Comparison of ENCODE assay signal across 21 cellular contexts in the genomic region with DNA sequence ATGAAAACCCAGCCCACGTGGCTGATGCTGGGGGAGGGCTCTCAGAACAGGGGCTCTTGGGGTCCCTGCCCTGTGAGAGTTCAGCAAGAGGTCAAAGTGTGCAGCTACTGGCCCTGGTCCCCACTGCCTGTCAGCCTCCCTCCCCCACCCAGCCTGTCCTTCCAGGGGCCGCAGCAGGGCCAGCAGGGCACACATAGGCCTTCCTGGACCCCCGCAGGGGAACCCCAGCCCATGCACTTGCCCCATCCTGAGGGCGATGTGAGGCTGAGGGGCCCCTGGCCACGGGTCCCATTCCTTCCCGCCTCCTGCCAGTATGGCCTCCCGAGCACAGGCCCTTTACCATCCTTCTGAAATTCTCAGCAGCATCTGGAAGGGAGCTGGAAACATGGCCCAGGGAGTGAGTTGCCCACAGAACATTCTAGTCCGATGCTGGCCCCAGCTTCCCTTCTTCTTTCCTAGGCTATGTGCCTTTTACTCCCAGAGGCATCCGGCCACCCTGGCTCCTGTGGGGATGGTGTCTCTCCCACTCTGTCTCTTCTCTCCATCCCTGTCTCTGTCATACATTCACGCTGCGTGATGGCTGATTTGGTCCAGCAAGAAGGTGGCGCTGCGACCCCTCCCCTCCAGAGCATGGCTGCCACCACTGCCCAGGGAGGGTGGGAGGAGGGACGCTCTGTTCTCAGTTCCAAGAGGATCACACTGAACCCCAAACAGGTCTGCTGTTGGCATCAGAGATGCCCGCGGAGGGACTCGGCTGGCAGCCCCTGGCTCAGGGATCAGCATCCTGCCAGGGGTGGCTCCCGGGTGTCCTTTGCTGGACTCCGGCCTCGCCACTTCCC.
"Had no signal": no experiment of that assay in that cellular context is flagged by ENCODE, and none has a peak within 500 bp of the region (broad histone marks: within the 10 kb centered on the region; RNA-seq: fewer than 3 reads in every experiment).

No MANE protein-coding gene starts in this region.

- H3K27me3 Mint-ChIP-seq: activated naive CD4-positive, alpha-beta T cell treated with anti-CD3 and anti-CD28 coated beads, Interleukin-2, amount 50 U/mL, for 24 hours; activated T-cell treated with anti-CD3 and anti-CD28 coated beads, Interleukin-2, amount 50 U/mL, for 24 hours; stimulated activated naive CD8-positive, alpha-beta T cell treated with anti-CD3 and anti-CD28 coated beads, Interleukin-15, amount 100 ng/mL, for 72 hours had no signal

- H3K4me3 Mint-ChIP-seq: activated naive CD4-positive, alpha-beta T cell treated with anti-CD3 and anti-CD28 coated beads, Interleukin-2, amount 50 U/mL, for 24 hours; activated T-cell treated with anti-CD3 and anti-CD28 coated beads, Interleukin-2, amount 50 U/mL, for 24 hours; effector memory CD8-positive, alpha-beta T cell; memory B cell; stimulated activated naive CD8-positive, alpha-beta T cell treated with anti-CD3 and anti-CD28 coated beads, Interleukin-15, amount 100 ng/mL, for 72 hours; T-helper 2 cell treated with Interferon-gamma antibody and Interleukin-4, amounts not matched to agents 5 μg/mL and 100 μg/mL, for 36 hours had no signal

- H3K27ac Mint-ChIP-seq: activated naive CD4-positive, alpha-beta T cell treated with anti-CD3 and anti-CD28 coated beads, Interleukin-2, amount 50 U/mL, for 24 hours; activated T-cell treated with anti-CD3 and anti-CD28 coated beads, Interleukin-2, amount 50 U/mL, for 24 hours; memory B cell; progenitor cell of endocrine pancreas; T-helper 2 cell treated with Interferon-gamma antibody and Interleukin-4, amounts not matched to agents 5 μg/mL and 100 μg/mL, for 36 hours had no signal

- H3K27ac ChIP-seq: adrenal gland, ascending aorta, brain microvascular endothelial cell, esophagus muscularis mucosa, transverse colon, uterus had no signal

- H3K36me3 ChIP-seq: adrenal gland, ascending aorta, brain microvascular endothelial cell, esophagus muscularis mucosa, transverse colon, uterus had no signal

- H3K36me3 Mint-ChIP-seq: activated naive CD4-positive, alpha-beta T cell treated with anti-CD3 and anti-CD28 coated beads, Interleukin-2, amount 50 U/mL, for 24 hours; memory B cell had no signal

- H3K9me3 Mint-ChIP-seq: activated naive CD4-positive, alpha-beta T cell treated with anti-CD3 and anti-CD28 coated beads, Interleukin-2, amount 50 U/mL, for 24 hours; activated T-cell treated with anti-CD3 and anti-CD28 coated beads, Interleukin-2, amount 50 U/mL, for 24 hours; effector memory CD8-positive, alpha-beta T cell; memory B cell; stimulated activated naive CD8-positive, alpha-beta T cell treated with anti-CD3 and anti-CD28 coated beads, Interleukin-15, amount 100 ng/mL, for 72 hours; T-helper 2 cell treated with Interferon-gamma antibody and Interleukin-4, amounts not matched to agents 5 μg/mL and 100 μg/mL, for 36 hours had no signal

- DNase-seq: activated CD4-positive, alpha-beta T cell treated with anti-CD3 and anti-CD28 coated beads, Interleukin-2, amount 50 U/mL, for 1 hour; activated T-cell treated with anti-CD3 and anti-CD28 coated beads, Interleukin-2, amount 50 U/mL, for 24 hours; adrenal gland; brain microvascular endothelial cell; central memory CD4-positive, alpha-beta T cell; effector memory CD8-positive, alpha-beta T cell; glutamatergic neuron; hippocampal formation; kidney glomerular epithelial cell; occipital lobe; retina; stimulated activated CD4-positive, alpha-beta T cell treated with anti-CD3 and anti-CD28 coated beads, Interleukin-1b, Interleukin-23, amount 100 ng/mL, for 48 hours; stimulated activated naive CD8-positive, alpha-beta T cell treated with anti-CD3 and anti-CD28 coated beads, Interleukin-15, amount 100 ng/mL, for 72 hours; transverse colon had no signal

- H3K4me3 ChIP-seq: adrenal gland, ascending aorta, esophagus muscularis mucosa, transverse colon, uterus had no signal

- H3K9me3 ChIP-seq: adrenal gland, ascending aorta, transverse colon, uterus had no signal

- H3K27me3 ChIP-seq: adrenal gland, ascending aorta, brain microvascular endothelial cell, transverse colon, uterus had no signal

- H3K4me1 ChIP-seq: adrenal gland, ascending aorta, esophagus muscularis mucosa, transverse colon, uterus had no signal

- H3K4me1 Mint-ChIP-seq: activated naive CD4-positive, alpha-beta T cell treated with anti-CD3 and anti-CD28 coated beads, Interleukin-2, amount 50 U/mL, for 24 hours had no signal
